Comparison of ENCODE assay signal across 7 cellular contexts in the genomic region with DNA sequence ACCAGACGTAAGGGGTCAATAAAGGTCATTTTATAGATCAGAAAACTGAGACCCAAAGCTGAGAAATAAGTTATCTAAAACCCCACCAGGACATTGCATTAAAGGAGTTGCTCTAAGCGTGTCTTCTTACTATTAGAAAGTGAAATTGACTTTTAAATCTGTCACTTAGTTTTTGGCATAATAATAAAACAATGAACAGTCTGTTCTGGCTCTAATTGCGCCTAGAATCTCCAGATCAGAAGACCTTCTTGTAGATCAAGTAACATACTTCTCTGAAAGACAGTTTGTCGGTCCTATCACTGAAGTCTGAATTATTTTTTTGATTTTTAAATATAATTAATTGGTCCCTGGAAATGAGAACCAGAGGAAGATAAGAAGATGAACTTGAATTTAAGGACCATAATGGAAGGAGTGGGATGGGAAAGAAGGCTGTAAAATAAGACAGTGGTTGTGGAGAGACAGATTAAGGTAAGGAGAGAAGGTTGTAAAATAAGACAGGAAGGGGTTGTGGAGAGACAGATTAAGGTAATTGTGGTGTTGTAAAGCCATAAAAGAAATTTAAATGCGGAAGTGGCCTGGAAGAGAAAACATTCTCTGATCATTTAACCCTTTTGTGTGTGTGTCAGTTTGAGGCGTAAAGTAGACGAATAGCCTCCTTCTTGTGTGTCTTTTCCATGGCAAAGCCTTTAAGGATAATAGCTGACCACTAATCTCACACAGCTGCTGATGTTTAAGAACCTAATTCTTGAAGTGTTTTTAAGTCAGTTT. TPM values are rescaled to one million over a fixed set of nuclear protein-coding genes. Genes with fewer than 3 reads are reported as not detected.
DNase-seq lines count a peak whose midpoint lies in the region; ATAC-seq and TF ChIP-seq lines count a peak whose summit lies in the region.

No MANE protein-coding gene starts in this region.

- H3K27me3 ChIP-seq in PC-9 (ENCODE audit: insufficient read depth, low read depth) = no peaks in the 10 kb centered on the region
- no peaks in the 10 kb centered on the region for H3K27me3 ChIP-seq in spleen (replicated peaks in 1 of 7)

- no peak for DNase-seq in PC-9
- DNase-seq in epithelial cell of proximal tubule (ENCODE audit: low read depth) = no peak
- DNase-seq in spleen = no peak
- DNase-seq in DMS114 treated with DMSO at 0.1 percent for 48 hours (lab: John Stamatoyannopoulos, UW; ENCODE audit: unreplicated experiment) = no peak
- DNase-seq in GM03348 (ENCODE audit: low spot score) = no peak
- DNase-seq in NCI-H146 treated with DMSO at 0.1 percent for 48 hours (lab: John Stamatoyannopoulos, UW; ENCODE audit: unreplicated experiment) = no peak

- H3K79me2 ChIP-seq in PC-9 (ENCODE audit: low read depth) = peaks cover 98% of the 10 kb centered on the region

- BruUV-seq in PC-9 (replicated peaks; lab: Mats Ljungman, UMichigan) = no TSS peak

- H3K36me3 ChIP-seq in PC-9 (ENCODE audit: low read depth) (peaks cover under 1% of the 10 kb centered on the region; the same call in 1 of the 2 replicates), spleen (no peaks in the 10 kb centered on the region)

- peak overlapping the region; percentile 39; the same call in 1 of the 2 replicates for H3K4me2 ChIP-seq in PC-9

- no peak overlapping the region for H2AFZ ChIP-seq in PC-9

- intact Hi-C loops in PC-9 (cut with micrococcal nuclease; ENCODE audit: unreplicated experiment) = loop anchor here (2.0 kb wide), 1 partner anchor 46 kb away; no protein-coding TSS in a partner anchor
- intact Hi-C loops in spleen (cut with DNase I; ENCODE audit: low total_unique reads) = no loop called here

- H3K27ac ChIP-seq in PC-9 (no peak overlapping the region), spleen (peak overlapping the region; percentile 22 to 84 (median 72))

- TF ChIP-seq CTCF in PC-9 (conservative IDR thresholded peaks at IDR 0.05) (no peak), epithelial cell of proximal tubule (conservative IDR thresholded peaks at IDR 0.05; ENCODE audit: low read depth, low read length) (no peak), spleen (IDR thresholded peaks at IDR 0.05 in 8 of 11, conservative IDR thresholded peaks at IDR 0.05 in 3 of 11) (no peak)

- H3K9me3 ChIP-seq in PC-9 (ENCODE audit: insufficient read depth, low read depth) (no peaks in the 10 kb centered on the region), spleen (no peaks in the 10 kb centered on the region)

- 14 to 21% (median 19%) methylated on average over 7 of the region's 7 CpGs for WGBS in spleen, 5 donors

- peak overlapping the region; percentile 2; the same call in 1 of the 2 replicates for H3K4me3 ChIP-seq in PC-9
- H3K4me3 ChIP-seq in epithelial cell of proximal tubule (ENCODE audit: low read depth, low read length) = peak overlapping the region; percentile 39
- peak overlapping the region; percentile 12 to 59 (median 22) for H3K4me3 ChIP-seq in spleen

- H3K4me1 ChIP-seq in PC-9 (replicated peaks; ENCODE audit: insufficient read depth) (peaks cover 54% of the 10 kb centered on the region), spleen (peaks cover 51 to 99% (median 90%) of the 10 kb centered on the region in 6 donors)

- H3K9me2 ChIP-seq in PC-9 (ENCODE audit: insufficient read depth) = no peaks in the 10 kb centered on the region

- POLR2A ChIA-PET in PC-9 (lab: Charles Lee; ENCODE audit: unreplicated experiment) = interaction anchor here (0.5 kb wide), 1 partner anchor 281 kb away, joined by 4 read pairs; no protein-coding TSS in a partner anchor

- CTCF ChIA-PET in PC-9 (lab: Charles Lee) = no interaction called here

- ATAC-seq in HG02981 (IDR thresholded peaks at IDR 0.05; ENCODE audit: unreplicated experiment) = peak; percentile 10

- TF ChIP-seq POLR2A in spleen (IDR thresholded peaks at IDR 0.05) = no peak

- H4K20me1 ChIP-seq in PC-9 (ENCODE audit: insufficient read depth) = peaks cover 55% of the 10 kb centered on the region

- H3F3A ChIP-seq in PC-9 (ENCODE audit: insufficient read depth, low read depth) = peaks cover 49% of the 10 kb centered on the region; the same call in 1 of the 2 replicates

RNA-seq across cellular contexts. Expression of a gene that starts 20.0 kb away (rescaled TPM):
- total RNA-seq in PC-9 (2021) (39.1 and 55.8 TPM in 2 replicates), epithelial cell of proximal tubule (16.2 and 20.9 TPM in 2 replicates), spleen (10 to 100 TPM; 40.3 to 74.6 (median 52.7) TPM)
- polyA plus RNA-seq in spleen = 10 to 100 TPM; 20.7 to 32.0 (median 27.4) TPM
